ENCODE assay signal across 8 cellular contexts in genomic region chr2:87324335-87325049, GRCh38.
DNase-seq lines count a peak whose midpoint lies in the region; ATAC-seq, FAIRE-seq and TF ChIP-seq lines count a peak whose summit lies in the region.
"Not testable (repeated sequence)": the region's sequence is repeated elsewhere in the genome, so short reads cannot be mapped to it uniquely, and the experiment has no call there.

No MANE protein-coding gene starts in this region.

- H3K27ac ChIP-seq in heart right ventricle; neural cell (ENCODE audit: low read length): not testable (repeated sequence)

- H3K79me2 ChIP-seq in neural cell (replicated peaks; ENCODE audit: insufficient read depth, low read length), result not testable (repeated sequence)

- H3K9ac ChIP-seq in neural cell (ENCODE audit: low read length), result not testable (repeated sequence)

- POLR2A ChIA-PET in activated CD4-positive, alpha-beta memory T cell treated with anti-CD3 and anti-CD28 coated beads, Interleukin-2, amount 10 ng/mL, durations not matched to agents 7 days and 5 days (lab: Charles Lee), result not testable (repeated sequence)

- ATAC-seq in heart right ventricle, result peak in 7 of 8 donors; percentile 33 to 81 (median 57)
- peak; percentile 84 for ATAC-seq in stimulated activated naive CD8-positive, alpha-beta T cell treated with anti-CD3 and anti-CD28 coated beads, Interleukin-15, amount 100 ng/mL, for 72 hours

- TF ChIP-seq CTCF in epithelial cell of esophagus (IDR thresholded peaks at IDR 0.05; ENCODE audit: insufficient read depth, low read depth, low read length, missing control alignments); heart right ventricle (IDR thresholded peaks at IDR 0.05); neural cell (IDR thresholded peaks at IDR 0.05; ENCODE audit: poor library complexity, severe bottlenecking): not testable (repeated sequence)

- FAIRE-seq in RCC 7860 (lab: Jason Lieb, UNC), result peak; percentile 89

- H3K9me3 ChIP-seq in heart right ventricle; neural cell (ENCODE audit: low read length): not testable (repeated sequence)

- not testable (repeated sequence) for H3K4me1 ChIP-seq in heart right ventricle

- H4K20me1 ChIP-seq in neural cell (ENCODE audit: insufficient read depth), result not testable (repeated sequence)

- H3K27ac Mint-ChIP-seq in activated CD4-positive, alpha-beta memory T cell treated with anti-CD3 and anti-CD28 coated beads, Interleukin-2, amount 10 ng/mL, durations not matched to agents 7 days and 5 days, result peak overlapping the region; percentile 98
- peak overlapping the region; percentile 69 for H3K27ac Mint-ChIP-seq in activated naive CD8-positive, alpha-beta T cell treated with anti-CD3 and anti-CD28 coated beads for 36 hours
- H3K27ac Mint-ChIP-seq in stimulated activated naive CD8-positive, alpha-beta T cell treated with anti-CD3 and anti-CD28 coated beads, Interleukin-15, amount 100 ng/mL, for 72 hours, result peak overlapping the region in 1 of 2 donors; percentile 40

- H3K4me3 Mint-ChIP-seq in activated CD4-positive, alpha-beta memory T cell treated with anti-CD3 and anti-CD28 coated beads, Interleukin-2, amount 10 ng/mL, durations not matched to agents 7 days and 5 days, result peak overlapping the region; percentile 71
- not testable (repeated sequence) for H3K4me3 Mint-ChIP-seq in activated naive CD8-positive, alpha-beta T cell treated with anti-CD3 and anti-CD28 coated beads for 36 hours
- peak overlapping the region; percentile 4 to 57 for H3K4me3 Mint-ChIP-seq in stimulated activated naive CD8-positive, alpha-beta T cell treated with anti-CD3 and anti-CD28 coated beads, Interleukin-15, amount 100 ng/mL, for 72 hours

- not testable (repeated sequence) for H3K27me3 ChIP-seq in heart right ventricle; neural cell (ENCODE audit: insufficient read depth, low read depth, low read length)

- H2AFZ ChIP-seq in neural cell (ENCODE audit: low read depth, low read length), result not testable (repeated sequence)

- CTCF ChIA-PET in activated CD4-positive, alpha-beta memory T cell treated with anti-CD3 and anti-CD28 coated beads, Interleukin-2, amount 10 ng/mL, durations not matched to agents 7 days and 5 days (lab: Charles Lee), result not testable (repeated sequence)

- not testable (repeated sequence) for H3K9me3 Mint-ChIP-seq in activated CD4-positive, alpha-beta memory T cell treated with anti-CD3 and anti-CD28 coated beads, Interleukin-2, amount 10 ng/mL, durations not matched to agents 7 days and 5 days; activated naive CD8-positive, alpha-beta T cell treated with anti-CD3 and anti-CD28 coated beads for 36 hours; stimulated activated naive CD8-positive, alpha-beta T cell treated with anti-CD3 and anti-CD28 coated beads, Interleukin-15, amount 100 ng/mL, for 72 hours

- peak; percentile 22 for TF ChIP-seq EP300 in neural cell (conservative IDR thresholded peaks at IDR 0.05; ENCODE audit: poor library complexity, severe bottlenecking)

- WGBS in heart right ventricle, 2 donors, result 34 to 39% methylated on average over 4 of the region's 6 CpGs

- not testable (repeated sequence) for H3K36me3 Mint-ChIP-seq in activated CD4-positive, alpha-beta memory T cell treated with anti-CD3 and anti-CD28 coated beads, Interleukin-2, amount 10 ng/mL, durations not matched to agents 7 days and 5 days (ENCODE audit: low read depth); activated naive CD8-positive, alpha-beta T cell treated with anti-CD3 and anti-CD28 coated beads for 36 hours

- H3K4me1 Mint-ChIP-seq in activated CD4-positive, alpha-beta memory T cell treated with anti-CD3 and anti-CD28 coated beads, Interleukin-2, amount 10 ng/mL, durations not matched to agents 7 days and 5 days, result peaks cover 46% of the 10 kb centered on the region
- H3K4me1 Mint-ChIP-seq in activated naive CD8-positive, alpha-beta T cell treated with anti-CD3 and anti-CD28 coated beads for 36 hours, result not testable (repeated sequence)
- peaks cover 24% of the 10 kb centered on the region for H3K4me1 Mint-ChIP-seq in stimulated activated naive CD8-positive, alpha-beta T cell treated with anti-CD3 and anti-CD28 coated beads, Interleukin-15, amount 100 ng/mL, for 72 hours

- DNase-seq in ELR (ENCODE audit: low read depth) (peak; percentile 28), epithelial cell of esophagus (ENCODE audit: low read depth) (peak; percentile 10)
- not testable (repeated sequence) for DNase-seq in RCC 7860 (ENCODE audit: low spot score); activated CD4-positive, alpha-beta memory T cell treated with anti-CD3 and anti-CD28 coated beads, Interleukin-2, amount 10 ng/mL, durations not matched to agents 7 days and 5 days; activated naive CD8-positive, alpha-beta T cell treated with anti-CD3 and anti-CD28 coated beads for 36 hours; heart right ventricle; stimulated activated naive CD8-positive, alpha-beta T cell treated with anti-CD3 and anti-CD28 coated beads, Interleukin-15, amount 100 ng/mL, for 72 hours

- intact Hi-C loops in heart right ventricle (cut with DNase I), result not testable (repeated sequence)

- H3F3A ChIP-seq in neural cell (ENCODE audit: insufficient read depth, low read length, poor library complexity, severe bottlenecking), result not testable (repeated sequence)

- H3K4me2 ChIP-seq in neural cell (ENCODE audit: low read length), result not testable (repeated sequence)

- TF ChIP-seq RAD21 in neural cell (conservative IDR thresholded peaks at IDR 0.05), result not testable (repeated sequence)

- H3K4me3 ChIP-seq in epithelial cell of esophagus (ENCODE audit: low read length); heart right ventricle; neural cell (ENCODE audit: low read length): not testable (repeated sequence)

- H3K9me2 ChIP-seq in neural cell (ENCODE audit: insufficient read depth, low read length), result not testable (repeated sequence)

- H3K27me3 Mint-ChIP-seq in activated CD4-positive, alpha-beta memory T cell treated with anti-CD3 and anti-CD28 coated beads, Interleukin-2, amount 10 ng/mL, durations not matched to agents 7 days and 5 days; activated naive CD8-positive, alpha-beta T cell treated with anti-CD3 and anti-CD28 coated beads for 36 hours; stimulated activated naive CD8-positive, alpha-beta T cell treated with anti-CD3 and anti-CD28 coated beads, Interleukin-15, amount 100 ng/mL, for 72 hours: not testable (repeated sequence)

- not testable (repeated sequence) for H3K36me3 ChIP-seq in heart right ventricle; neural cell (ENCODE audit: insufficient read depth, low read length)
